ENCODE assay signal across 10 cellular contexts in the genomic region with DNA sequence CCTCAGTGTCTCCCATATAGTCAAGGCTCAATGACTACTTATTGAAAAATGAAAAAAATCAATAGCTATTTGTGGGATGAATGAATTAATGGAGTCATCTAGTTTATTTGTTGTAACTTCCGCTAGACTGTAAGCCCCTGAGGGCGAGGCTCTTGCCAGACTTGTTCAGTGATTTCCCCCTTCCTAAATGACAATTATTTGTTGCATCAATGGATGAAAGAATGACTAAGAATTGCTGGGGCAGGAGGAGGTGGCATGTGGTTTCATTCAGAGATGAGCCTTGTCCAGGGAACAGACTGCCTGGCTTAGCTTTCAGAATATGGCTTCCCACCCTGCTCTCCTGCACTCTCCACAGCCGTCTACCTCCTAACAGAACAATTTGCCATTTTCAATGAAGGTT. TPM values are rescaled to one million over a fixed set of nuclear protein-coding genes. Genes with fewer than 3 reads are reported as not detected.
DNase-seq lines count a peak whose midpoint lies in the region; ATAC-seq, FAIRE-seq and TF ChIP-seq lines count a peak whose summit lies in the region.
"Had no signal": no experiment of that assay in that cellular context is flagged by ENCODE, and none has a peak within 500 bp of the region (broad histone marks: within the 10 kb centered on the region; RNA-seq: fewer than 3 reads in every experiment).

No MANE protein-coding gene starts in this region.

- H3K27ac ChIP-seq in DOHH2 (ENCODE audit: low read depth, low read length): peak overlapping the region; percentile 77
- H3K27ac ChIP-seq in breast epithelium: peak overlapping the region; percentile 90
- peak overlapping the region; percentile 79 for H3K27ac ChIP-seq in psoas muscle
- H3K27ac ChIP-seq in small intestine (ENCODE audit: low read depth in 1 of 2, low read length in 1 of 2): peak overlapping the region in 1 of 2 donors; percentile 78
- no peak overlapping the region for H3K27ac ChIP-seq in aorta (ENCODE audit: low read depth in 1 of 2, low read length in 2 of 2)

- TF ChIP-seq POLR2A in NB4 (IDR thresholded peaks at IDR 0.05; ENCODE audit: extremely low read depth, insufficient read length) (no peak), breast epithelium (IDR thresholded peaks at IDR 0.05) (no peak)

- TF ChIP-seq CTCF in DOHH2 (IDR thresholded peaks at IDR 0.05; ENCODE audit: low read depth, low read length, poor library complexity, severe bottlenecking) (no peak), NB4 (IDR thresholded peaks at IDR 0.05; ENCODE audit: low read depth, low read length) (no peak), breast epithelium (IDR thresholded peaks at IDR 0.05) (no peak), psoas muscle (IDR thresholded peaks at IDR 0.05) (no peak)

- peaks cover 11% of the 10 kb centered on the region for H4K20me1 ChIP-seq in DOHH2 (ENCODE audit: control insufficient read depth, insufficient read depth, low read depth, low read length)

- peaks cover 12% of the 10 kb centered on the region for H3F3A ChIP-seq in DOHH2 (ENCODE audit: control insufficient read depth, insufficient read depth)

- H3K4me3 ChIP-seq in DOHH2 (ENCODE audit: low read length) (peak overlapping the region; percentile 99), NB4 (ENCODE audit: low read depth, low read length) (no peak overlapping the region), breast epithelium (no peak overlapping the region), psoas muscle (no peak overlapping the region), small intestine (ENCODE audit: low read depth in 1 of 2, low read length in 2 of 2) (no peak overlapping the region), aorta (ENCODE audit: low read length in 2 of 2) (no peak overlapping the region)

- H3K9me2 ChIP-seq in DOHH2 (replicated peaks; ENCODE audit: control insufficient read depth, low read length): no peaks in the 10 kb centered on the region

- 65 to 76% (median 65%) methylated on average over 3 of the region's 3 CpGs for WGBS in psoas muscle, 3 donors
- WGBS in small intestine, 3 donors: 43 to 66% (median 53%) methylated on average over 3 of the region's 3 CpGs
- WGBS in aorta, 2 donors: 89 to 90% methylated on average over 3 of the region's 3 CpGs

- peak overlapping the region; percentile 100 for H3K4me2 ChIP-seq in DOHH2 (ENCODE audit: low read length)

- DNase-seq in NB4 (ENCODE audit: low read depth) (peak; percentile 25), breast epithelium (ENCODE audit: low spot score in 2 of 2) (no peak), psoas muscle (no peak), GM19238 (ENCODE audit: insufficient read length, low spot score) (no peak), small intestine (no peak), aorta (no peak)
- DNase-seq: SIG-M5 had no signal

- ATAC-seq in psoas muscle: no peak
- ATAC-seq in HG03159 (IDR thresholded peaks at IDR 0.05; ENCODE audit: unreplicated experiment): no peak
- ATAC-seq in aorta (ENCODE audit: low FRiP score): no peak

- H3K4me1 ChIP-seq in DOHH2 (ENCODE audit: control insufficient read depth, low read length): peaks cover 49% of the 10 kb centered on the region
- H3K4me1 ChIP-seq in breast epithelium: peaks cover 0 to 4% of the 10 kb centered on the region in 2 donors
- H3K4me1 ChIP-seq in psoas muscle: peaks cover 25% of the 10 kb centered on the region
- peaks cover 6 to 18% of the 10 kb centered on the region in 2 donors for H3K4me1 ChIP-seq in small intestine (ENCODE audit: control insufficient read depth in 2 of 2, insufficient read depth in 1 of 2, low read depth in 1 of 2, low read length in 1 of 2)
- H3K4me1 ChIP-seq in aorta (ENCODE audit: control insufficient read depth in 1 of 2, insufficient read depth in 2 of 2, low read length in 2 of 2): no peaks in the 10 kb centered on the region

- intact Hi-C loops in breast epithelium (cut with DNase I; ENCODE audit: low total_unique reads): loop anchor here (5.0 kb wide), 1 partner anchor 61 kb away; a partner anchor contains a TSS
- intact Hi-C loops in psoas muscle (cut with DNase I): loop anchor here in 1 of 2 donors (5.0 kb wide), 1 partner anchor 151 kb away; no protein-coding TSS in a partner anchor
- intact Hi-C loops in aorta (cut with DNase I): loop anchor here (5.0 kb wide), 2 partner anchors 61 to 151 kb away; a partner anchor contains a TSS

- no peak for FAIRE-seq in small intestine (lab: Jason Lieb, UNC)

- no peaks in the 10 kb centered on the region for H3K9me3 ChIP-seq in DOHH2 (ENCODE audit: control insufficient read depth, insufficient read depth, low read length)
- no peaks in the 10 kb centered on the region for H3K9me3 ChIP-seq in breast epithelium
- no peaks in the 10 kb centered on the region for H3K9me3 ChIP-seq in psoas muscle
- no peaks in the 10 kb centered on the region for H3K9me3 ChIP-seq in small intestine (ENCODE audit: control insufficient read depth, low read depth)
- H3K9me3 ChIP-seq in aorta (ENCODE audit: control insufficient read depth, low read length): no peaks in the 10 kb centered on the region

- no peaks in the 10 kb centered on the region for H3K27me3 ChIP-seq in DOHH2 (ENCODE audit: control insufficient read depth, low read length)
- no peaks in the 10 kb centered on the region for H3K27me3 ChIP-seq in breast epithelium
- no peaks in the 10 kb centered on the region for H3K27me3 ChIP-seq in psoas muscle (ENCODE audit: insufficient read depth in 3 of 3, low read length in 2 of 3)
- no peaks in the 10 kb centered on the region for H3K27me3 ChIP-seq in small intestine (ENCODE audit: control insufficient read depth in 2 of 2, insufficient read depth in 2 of 2, low read length in 2 of 2)
- H3K27me3 ChIP-seq in aorta (ENCODE audit: control insufficient read depth in 1 of 2, insufficient read depth in 2 of 2, low read length in 1 of 2): no peaks in the 10 kb centered on the region
- H3K27me3 ChIP-seq: cardiac muscle cell had no signal

- peaks cover 37% of the 10 kb centered on the region for H3K36me3 ChIP-seq in DOHH2 (ENCODE audit: control insufficient read depth, low read length)
- H3K36me3 ChIP-seq in breast epithelium: no peaks in the 10 kb centered on the region
- peaks cover 0 to 4% of the 10 kb centered on the region in 2 donors for H3K36me3 ChIP-seq in psoas muscle (ENCODE audit: insufficient read depth in 1 of 2, low read depth in 1 of 2)
- no peaks in the 10 kb centered on the region for H3K36me3 ChIP-seq in small intestine (ENCODE audit: control insufficient read depth in 2 of 2, insufficient read depth in 2 of 2, low read length in 2 of 2)
- no peaks in the 10 kb centered on the region for H3K36me3 ChIP-seq in aorta (ENCODE audit: control insufficient read depth in 1 of 2, insufficient read depth in 2 of 2, low read length in 1 of 2)
- H3K36me3 ChIP-seq: cardiac muscle cell had no signal

- H3K79me2 ChIP-seq in DOHH2 (ENCODE audit: control insufficient read depth, low read length): peaks cover 46% of the 10 kb centered on the region

RNA-seq across cellular contexts. Expression of a gene that starts 1.1 kb away (rescaled TPM):
- total RNA-seq in breast epithelium (10 to 100 TPM; 43.7 to 55.4 (median 52.4) TPM), psoas muscle (10 to 100 TPM; 33.7 to 57.5 (median 34.2) TPM), aorta (10 to 100 TPM; 24.0 to 33.1 TPM)
- polyA plus RNA-seq in psoas muscle (10 to 100 TPM; 23.2 to 61.2 (median 42.9) TPM), small intestine (100 to 1,000 TPM in 2 of 3 donors, 10 to 100 TPM in 1; 74.3 to 120 (median 114) TPM), aorta (10 to 100 TPM; 19.5 to 44.2 TPM)

RNA-seq across cellular contexts. Expression of a gene that starts 11.6 kb away (rescaled TPM):
- 10 to 100 TPM; 25.6 to 36.4 (median 31.4) TPM for total RNA-seq in breast epithelium
- total RNA-seq in psoas muscle: 10 to 100 TPM; 72.1 to 88.5 (median 87.1) TPM
- polyA plus RNA-seq in psoas muscle: 10 to 100 TPM; 57.1 to 65.4 (median 63.6) TPM
- 10 to 100 TPM; 49.6 to 73.8 (median 65.8) TPM for polyA plus RNA-seq in small intestine
- 10 to 100 TPM; 48.2 to 50.1 TPM for total RNA-seq in aorta
- polyA plus RNA-seq in aorta: 100 to 1,000 TPM in 1 of 2 donors, 10 to 100 TPM in 1; 51.5 to 110 TPM

RNA-seq across cellular contexts. Expression of a gene that starts 24.5 kb away (rescaled TPM):
- total RNA-seq in breast epithelium (under 1 TPM in 1 of 3 donors, not detected in 2; 0.16 TPM), psoas muscle (under 1 TPM; 0.08 to 0.32 (median 0.19) TPM), aorta (1 to 10 TPM in 1 of 2 donors, under 1 TPM in 1; 0.15 to 2.1 TPM)
- polyA plus RNA-seq in psoas muscle (under 1 TPM in 2 of 3 donors, not detected in 1; 0.03 to 0.05 TPM), small intestine (under 1 TPM in 1 of 3 donors, not detected in 2; 0.01 TPM), aorta (not detected)
- polyA plus RNA-seq: cardiac muscle cell had no signal

RNA-seq across cellular contexts. Expression of a gene that starts 36.6 kb away (rescaled TPM):
- 100 to 1,000 TPM; 135 to 238 (median 181) TPM for total RNA-seq in breast epithelium
- 10 to 100 TPM; 41.2 to 50.5 (median 45.0) TPM for total RNA-seq in psoas muscle
- polyA plus RNA-seq in psoas muscle: 10 to 100 TPM; 38.2 to 47.3 (median 41.0) TPM
- 100 to 1,000 TPM; 180 to 277 (median 185) TPM for polyA plus RNA-seq in small intestine
- total RNA-seq in aorta: 100 to 1,000 TPM; 183 to 241 TPM
- polyA plus RNA-seq in aorta: 100 to 1,000 TPM; 299 to 350 TPM

Comparison
In these comparisons a context has a peak if more than half of its experiments do, and no peak if none do; other contexts are left out.
1. H3K27ac ChIP-seq: peak in DOHH2 (single experiment), breast epithelium (2 of 2) and psoas muscle (single experiment); none in aorta (0 of 2).